Comparison of ENCODE assay signal across 1 cellular context in genomic region chr22:45602004-45602733, GRCh38.
TF ChIP-seq lines count a peak whose summit lies in the region.

No MANE protein-coding gene starts in this region.

TF ChIP-seq in HCT116, 20 proteins besides CTCF, POLR2A, EP300 and RAD21 (continued from another document):
- TF ChIP-seq, protein P1, sequence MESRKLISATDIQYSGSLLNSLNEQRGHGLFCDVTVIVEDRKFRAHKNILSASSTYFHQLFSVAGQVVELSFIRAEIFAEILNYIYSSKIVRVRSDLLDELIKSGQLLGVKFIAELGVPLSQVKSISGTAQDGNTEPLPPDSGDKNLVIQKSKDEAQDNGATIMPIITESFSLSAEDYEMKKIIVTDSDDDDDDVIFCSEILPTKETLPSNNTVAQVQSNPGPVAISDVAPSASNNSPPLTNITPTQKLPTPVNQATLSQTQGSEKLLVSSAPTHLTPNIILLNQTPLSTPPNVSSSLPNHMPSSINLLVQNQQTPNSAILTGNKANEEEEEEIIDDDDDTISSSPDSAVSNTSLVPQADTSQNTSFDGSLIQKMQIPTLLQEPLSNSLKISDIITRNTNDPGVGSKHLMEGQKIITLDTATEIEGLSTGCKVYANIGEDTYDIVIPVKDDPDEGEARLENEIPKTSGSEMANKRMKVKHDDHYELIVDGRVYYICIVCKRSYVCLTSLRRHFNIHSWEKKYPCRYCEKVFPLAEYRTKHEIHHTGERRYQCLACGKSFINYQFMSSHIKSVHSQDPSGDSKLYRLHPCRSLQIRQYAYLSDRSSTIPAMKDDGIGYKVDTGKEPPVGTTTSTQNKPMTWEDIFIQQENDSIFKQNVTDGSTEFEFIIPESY (IDR thresholded peaks at IDR 0.05; ENCODE audit: extremely low read depth, insufficient replicate concordance, low read length), result no peak
- TF ChIP-seq POLR2AphosphoS5 (IDR thresholded peaks at IDR 0.05; ENCODE audit: low read depth, low read length) (no peak), MAX (IDR thresholded peaks at IDR 0.05) (no peak), ZFX (IDR thresholded peaks at IDR 0.05) (no peak), JUND (IDR thresholded peaks at IDR 0.05) (no peak), FOSL1 (IDR thresholded peaks at IDR 0.05; ENCODE audit: low read depth) (no peak), SP1 (IDR thresholded peaks at IDR 0.05; ENCODE audit: low read depth) (no peak), CEBPB (IDR thresholded peaks at IDR 0.05; ENCODE audit: low read depth) (no peak), EZH2phosphoT487 (IDR thresholded peaks at IDR 0.05; ENCODE audit: borderline replicate concordance) (no peak)
